ENCODE assay signal across 9 cellular contexts in the genomic region with DNA sequence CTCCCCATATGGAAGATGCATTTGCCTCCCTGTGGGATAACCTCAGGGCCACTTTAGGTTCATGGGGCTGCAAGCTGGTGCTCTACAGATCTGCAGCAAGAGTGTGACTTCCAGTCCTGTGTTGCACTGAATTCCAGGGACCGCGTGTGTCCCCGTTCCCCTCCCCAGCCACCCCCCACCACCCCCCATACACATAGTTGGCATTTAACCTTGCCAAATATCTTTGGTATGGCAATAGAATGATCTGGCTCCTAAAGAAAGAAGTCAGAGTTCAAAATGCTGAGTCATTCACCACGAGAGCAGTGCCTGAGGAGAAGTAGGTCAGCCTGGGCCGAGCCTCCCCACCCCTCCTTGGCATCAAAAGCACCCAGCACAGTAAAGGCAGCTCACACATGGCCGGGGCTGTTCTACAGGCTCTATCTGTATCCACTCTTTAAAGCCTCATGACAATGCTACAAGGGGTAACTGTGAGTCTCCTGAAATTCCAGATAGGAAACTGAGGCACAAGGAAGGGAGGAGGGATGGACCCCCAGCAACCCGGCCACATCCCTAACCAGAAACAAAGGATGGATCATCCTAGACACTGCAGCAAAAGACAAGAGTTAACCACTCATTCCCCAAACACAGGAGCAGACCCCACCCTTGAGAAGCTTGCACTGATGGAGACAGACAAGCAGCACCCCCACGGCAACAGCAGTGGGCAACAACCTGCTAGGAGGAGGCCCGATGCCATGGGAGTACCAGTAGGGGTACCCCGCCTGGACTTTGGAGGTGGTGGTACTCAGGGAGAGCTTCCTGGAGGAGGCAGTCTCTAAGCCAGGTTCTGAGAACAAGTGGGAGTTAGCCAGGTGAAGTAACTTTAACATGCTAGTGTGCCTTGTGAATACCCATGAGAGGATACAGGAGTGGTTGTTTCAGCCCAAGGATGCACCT.
A peak's percentile ranks its signal among the peaks of the same experiment; 100 is the strongest.
DNase-seq lines count a peak whose midpoint lies in the region; ATAC-seq, FAIRE-seq and TF ChIP-seq lines count a peak whose summit lies in the region.
"Had no signal": no experiment of that assay in that cellular context is flagged by ENCODE, and none has a peak within 500 bp of the region (broad histone marks: within the 10 kb centered on the region; RNA-seq: fewer than 3 reads in every experiment).

No MANE protein-coding gene starts in this region.

- H3K18ac ChIP-seq in H1 (ENCODE audit: extremely low read depth, low read length): no peak overlapping the region

- H3K4me1 Mint-ChIP-seq in activated T-cell treated with anti-CD3 and anti-CD28 coated beads, Interleukin-2, amount 50 U/mL, for 4 hours (ENCODE audit: low read depth): no peaks in the 10 kb centered on the region

- no peak overlapping the region for H2BK5ac ChIP-seq in H1 (ENCODE audit: low read depth, low read length)

- TF ChIP-seq RAD21 in H1 (IDR thresholded peaks at IDR 0.05 in 1 of 2, conservative IDR thresholded peaks at IDR 0.05 in 1 of 2; ENCODE audit: low read depth in 2 of 2, low read length in 2 of 2): no peak

- H3K4ac ChIP-seq in H1 (replicated peaks; ENCODE audit: insufficient read length, low read depth, low read length): no peak overlapping the region

- H3K4me3 ChIP-seq in BJ (ENCODE audit: low read depth, low read length): no peak overlapping the region
- H3K4me3 ChIP-seq in H1 (ENCODE audit: extremely low read depth in 1 of 4, insufficient read depth in 2 of 4, low read depth in 3 of 4, low read length in 4 of 4): no peak overlapping the region
- H3K4me3 ChIP-seq: SK-N-MC had no signal

- H3K9ac ChIP-seq in H1 (replicated peaks in 1 of 4; ENCODE audit: extremely low read depth in 1 of 4, low read depth in 3 of 4, low read length in 3 of 4): no peak overlapping the region

- no peak overlapping the region for H2AK5ac ChIP-seq in H1 (ENCODE audit: low read depth, low read length)

- no peak overlapping the region for H2BK12ac ChIP-seq in H1 (ENCODE audit: low read depth, low read length)

- no peak overlapping the region for H3K14ac ChIP-seq in H1 (ENCODE audit: insufficient read length)

- POLR2A ChIA-PET in BJ (lab: Charles Lee) (no interaction called here), H1 (lab: Charles Lee; ENCODE audit: partially characterized antibody) (no interaction called here)

- TF ChIP-seq POLR2A in H1 (IDR thresholded peaks at IDR 0.05; ENCODE audit: control extremely low read depth in 1 of 2, low read depth in 2 of 2, low read length in 2 of 2) (no peak), GM18505 (IDR thresholded peaks at IDR 0.05; ENCODE audit: borderline replicate concordance, extremely low read depth, insufficient read depth, insufficient read length) (no peak)

- no peak overlapping the region for H3K23ac ChIP-seq in H1 (ENCODE audit: insufficient read length)

- TF ChIP-seq EP300 in H1 (IDR thresholded peaks at IDR 0.05; ENCODE audit: borderline replicate concordance in 1 of 2, low read depth in 2 of 2, low read length in 2 of 2): no peak

- no peak for ATAC-seq in activated CD4-positive, CD25-positive, alpha-beta regulatory T cell treated with anti-CD3 and anti-CD28 coated beads, Interleukin-2, amount 50 U/mL, for 24 hours
- ATAC-seq in activated T-cell treated with anti-CD3 and anti-CD28 coated beads, Interleukin-2, amount 50 U/mL, for 4 hours: no peak
- ATAC-seq in GM18505 (IDR thresholded peaks at IDR 0.05; ENCODE audit: unreplicated experiment): no peak

- WGBS in H1 (ENCODE audit: extremely low coverage in 1 of 2, insufficient coverage in 1 of 2, insufficient read length in 1 of 2, insufficient replicate concordance in 2 of 2, low coverage in 1 of 2, low lambda C conversion rate in 2 of 2, missing lambda C conversion rate in 1 of 2), 2 experiments: 92% methylated on average over 7 of the region's 10 CpGs; no CpG with 5 or more reads in 1 of the 2 experiments

- H3K56ac ChIP-seq in H1 (replicated peaks; ENCODE audit: insufficient read length, low read depth, low read length): no peak overlapping the region

- no peaks in the 10 kb centered on the region for H3K36me3 Mint-ChIP-seq in activated T-cell treated with anti-CD3 and anti-CD28 coated beads, Interleukin-2, amount 50 U/mL, for 4 hours (ENCODE audit: insufficient read depth)

- peaks cover 0 to 2% of the 10 kb centered on the region in 2 experiments for H4K20me1 ChIP-seq in H1 (replicated peaks in 1 of 2; ENCODE audit: control insufficient read depth in 1 of 2, insufficient read depth in 2 of 2, low read length in 2 of 2)

- TF ChIP-seq CTCF in BJ (IDR thresholded peaks at IDR 0.05; ENCODE audit: insufficient read depth, low read depth, low read length) (no peak), H1 (IDR thresholded peaks at IDR 0.05; ENCODE audit: control extremely low read depth in 1 of 3, insufficient read depth in 1 of 3, low read depth in 1 of 3, low read length in 3 of 3) (no peak)

- H3K79me2 ChIP-seq in H1 (ENCODE audit: control insufficient read depth in 1 of 2, insufficient read depth in 2 of 2, low read length in 2 of 2): no peaks in the 10 kb centered on the region

- FAIRE-seq in H1 (lab: Jason Lieb, UNC): no peak

- peaks cover 2% of the 10 kb centered on the region for H3K27me3 Mint-ChIP-seq in activated T-cell treated with anti-CD3 and anti-CD28 coated beads, Interleukin-2, amount 50 U/mL, for 4 hours (ENCODE audit: low read depth)

- no peaks in the 10 kb centered on the region for H3K23me2 ChIP-seq in H1 (ENCODE audit: low read depth, low read length)

- H3K9me3 Mint-ChIP-seq in activated T-cell treated with anti-CD3 and anti-CD28 coated beads, Interleukin-2, amount 50 U/mL, for 4 hours: no peaks in the 10 kb centered on the region

- no peak overlapping the region for H2BK120ac ChIP-seq in H1 (replicated peaks; ENCODE audit: low read depth, low read length)

- peak overlapping the region; percentile 59; the same call in 1 of the 2 replicates for H4K8ac ChIP-seq in H1 (ENCODE audit: extremely low read depth, insufficient read depth, low read length)

- peak; percentile 21 for DNase-seq in BJ (ENCODE audit: low read depth)
- peak; percentile 34 for DNase-seq in NCI-H226
- peak in 1 of 2 experiments; percentile 19 for DNase-seq in H1 (ENCODE audit: low read depth in 1 of 2, low spot score in 2 of 2)
- DNase-seq in myocyte (ENCODE audit: low read depth): peak; percentile 68
- no peak for DNase-seq in activated T-cell treated with anti-CD3 and anti-CD28 coated beads, Interleukin-2, amount 50 U/mL, for 4 hours
- DNase-seq in NCI-H1105 (lab: John Stamatoyannopoulos, UW): no peak

- CTCF ChIA-PET in BJ (lab: Yijun Ruan, JAX): interaction anchor here (0.7 to 1.2 kb wide), 2 partner anchors 47 to 839 kb away, joined by 3 read pairs; no protein-coding TSS in a partner anchor
- CTCF ChIA-PET in H1 (lab: Charles Lee; ENCODE audit: partially characterized antibody): interaction anchor here (0.8 to 1.1 kb wide), 2 partner anchors 8 to 9 kb away, joined by 3 to 4 read pairs; no protein-coding TSS in a partner anchor

- no peak overlapping the region for H2BK20ac ChIP-seq in H1 (ENCODE audit: low read length)

- no peak overlapping the region for H3K27ac ChIP-seq in H1 (ENCODE audit: low read depth, low read length)
- H3K27ac ChIP-seq: SK-N-MC had no signal

- no peak overlapping the region for H2BK15ac ChIP-seq in H1 (ENCODE audit: low read length)

- no peaks in the 10 kb centered on the region for H3K36me3 ChIP-seq in BJ (ENCODE audit: control insufficient read depth, insufficient read depth, low read length)
- no peaks in the 10 kb centered on the region for H3K36me3 ChIP-seq in H1 (ENCODE audit: control insufficient read depth in 2 of 4, insufficient read depth in 4 of 4, low read length in 3 of 4)

- no peaks in the 10 kb centered on the region; a peak in 1 of 7 replicates for H3K4me1 ChIP-seq in H1 (replicated peaks in 1 of 4; ENCODE audit: control insufficient read depth in 3 of 4, insufficient read depth in 4 of 4, low read length in 3 of 4)

- H3K79me1 ChIP-seq in H1 (ENCODE audit: low read depth, low read length): no peaks in the 10 kb centered on the region

- no peaks in the 10 kb centered on the region; the same call in 1 of the 2 replicates for H3K27me3 ChIP-seq in BJ (ENCODE audit: control insufficient read depth, insufficient read depth, low read length)
- H3K27me3 ChIP-seq in H1 (replicated peaks in 1 of 4; ENCODE audit: control insufficient read depth in 3 of 4, extremely low read depth in 1 of 4, insufficient read depth in 3 of 4, low read length in 3 of 4): no peaks in the 10 kb centered on the region

- H3K9me3 ChIP-seq in H1 (ENCODE audit: insufficient read depth in 2 of 2, low read depth in 1 of 2, low read length in 1 of 2): no peaks in the 10 kb centered on the region

- no peak overlapping the region for H2AFZ ChIP-seq in H1 (ENCODE audit: low read length)

- no peak overlapping the region for H4K5ac ChIP-seq in H1 (ENCODE audit: insufficient read length, low read depth, low read length)

- no peak overlapping the region for H4K91ac ChIP-seq in H1 (replicated peaks; ENCODE audit: insufficient read length, low read length)

- H3K4me2 ChIP-seq in H1 (ENCODE audit: insufficient read depth in 1 of 2, low read depth in 2 of 2, low read length in 2 of 2): no peak overlapping the region

- H3K4me3 Mint-ChIP-seq in activated T-cell treated with anti-CD3 and anti-CD28 coated beads, Interleukin-2, amount 50 U/mL, for 4 hours: no peak overlapping the region

TF ChIP-seq in H1, 55 proteins besides CTCF, POLR2A, EP300 and RAD21:
- TF ChIP-seq EZH2 (IDR thresholded peaks at IDR 0.05; ENCODE audit: low read depth, low read length, severe bottlenecking): no peak
- TF ChIP-seq MAFK (IDR thresholded peaks at IDR 0.05; ENCODE audit: low read depth, low read length): peak; percentile 68
- TF ChIP-seq HDAC2 (IDR thresholded peaks at IDR 0.05; ENCODE audit: borderline replicate concordance in 1 of 2, low read depth in 2 of 2, low read length in 2 of 2): no peak
- no peak for TF ChIP-seq ZNF274 (IDR thresholded peaks at IDR 0.05; ENCODE audit: borderline replicate concordance, extremely low read depth, low read length)
- no peak for TF ChIP-seq NANOG (IDR thresholded peaks at IDR 0.05; ENCODE audit: insufficient read depth, low read depth, low read length, poor library complexity, severe bottlenecking)
- TF ChIP-seq BACH1 (IDR thresholded peaks at IDR 0.05; ENCODE audit: low read length): peak; percentile 68
- no peak for TF ChIP-seq BCL11A (IDR thresholded peaks at IDR 0.05; ENCODE audit: low read depth in 2 of 2, low read length in 2 of 2)
- TF ChIP-seq PHF8 (conservative IDR thresholded peaks at IDR 0.05; ENCODE audit: low read depth, low read length): no peak
- TF ChIP-seq CTBP2 (IDR thresholded peaks at IDR 0.05; ENCODE audit: borderline replicate concordance, insufficient read depth, insufficient read length, low read length): no peak
- TF ChIP-seq HDAC6 (IDR thresholded peaks at IDR 0.05; ENCODE audit: low read depth, low read length): no peak
- TF ChIP-seq TEAD4 (IDR thresholded peaks at IDR 0.05; ENCODE audit: low read depth, low read length): no peak
- no peak for TF ChIP-seq GABPA (IDR thresholded peaks at IDR 0.05; ENCODE audit: borderline replicate concordance, insufficient read depth, low read length)
TF ChIP-seq in H1: peak in this region for 2.

Comparison
In these comparisons a context has a peak if more than half of its experiments do, and no peak if none do; other contexts are left out.
1. DNase-seq: peak in BJ (single experiment), NCI-H226 (single experiment) and myocyte (single experiment); none in activated T-cell treated with anti-CD3 and anti-CD28 coated beads, Interleukin-2, amount 50 U/mL, for 4 hours (single experiment) and NCI-H1105 (single experiment).